ENCODE assay signal across 1 cellular context in the genomic region with DNA sequence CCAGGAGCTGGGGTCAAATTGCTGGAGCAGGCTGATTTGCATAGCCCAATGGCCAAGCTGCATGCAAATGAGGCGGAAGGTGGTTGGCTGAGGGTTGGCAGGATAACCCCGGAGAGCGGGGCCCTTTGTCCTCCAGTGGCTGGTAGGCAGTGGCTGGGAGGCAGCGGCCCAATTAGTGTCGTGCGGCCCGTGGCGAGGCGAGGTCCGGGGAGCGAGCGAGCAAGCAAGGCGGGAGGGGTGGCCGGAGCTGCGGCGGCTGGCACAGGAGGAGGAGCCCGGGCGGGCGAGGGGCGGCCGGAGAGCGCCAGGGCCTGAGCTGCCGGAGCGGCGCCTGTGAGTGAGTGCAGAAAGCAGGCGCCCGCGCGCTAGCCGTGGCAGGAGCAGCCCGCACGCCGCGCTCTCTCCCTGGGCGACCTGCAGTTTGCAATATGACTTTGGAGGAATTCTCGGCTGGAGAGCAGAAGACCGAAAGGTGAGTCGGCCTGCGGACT.
A peak's percentile ranks its signal among the peaks of the same experiment; 100 is the strongest.
TF ChIP-seq lines count a peak whose summit lies in the region.

GADD45A (plus strand) TSS at position 135 of the 491 bp plus-strand sequence; CDS start at position 429, 294 bp downstream.

TF ChIP-seq in K562, 482 proteins besides CTCF, POLR2A, EP300 and RAD21 (continued from another document and continues in another):
- TF ChIP-seq VEZF1 (CRISPR knock-in tag; IDR thresholded peaks at IDR 0.05) = peak; percentile 53; the same call in 1 of the 2 replicates
- TF ChIP-seq SP1 (CRISPR knock-in tag; IDR thresholded peaks at IDR 0.05) = peak; percentile 79
- no peak for TF ChIP-seq ETV1 (tag; conservative IDR thresholded peaks at IDR 0.05; ENCODE audit: low read depth)
- no peak for TF ChIP-seq ZNF780A (CRISPR knock-in tag; IDR thresholded peaks at IDR 0.05)
- no peak for TF ChIP-seq ZNF318 (IDR thresholded peaks at IDR 0.05; ENCODE audit: borderline replicate concordance in 1 of 2, low read depth in 1 of 2)
- no peak for TF ChIP-seq HDAC3 (IDR thresholded peaks at IDR 0.05; ENCODE audit: borderline replicate concordance, partially characterized antibody)
- peak; percentile 98 for TF ChIP-seq GTF2E2 (tag; IDR thresholded peaks at IDR 0.05)
- TF ChIP-seq, protein P1, sequence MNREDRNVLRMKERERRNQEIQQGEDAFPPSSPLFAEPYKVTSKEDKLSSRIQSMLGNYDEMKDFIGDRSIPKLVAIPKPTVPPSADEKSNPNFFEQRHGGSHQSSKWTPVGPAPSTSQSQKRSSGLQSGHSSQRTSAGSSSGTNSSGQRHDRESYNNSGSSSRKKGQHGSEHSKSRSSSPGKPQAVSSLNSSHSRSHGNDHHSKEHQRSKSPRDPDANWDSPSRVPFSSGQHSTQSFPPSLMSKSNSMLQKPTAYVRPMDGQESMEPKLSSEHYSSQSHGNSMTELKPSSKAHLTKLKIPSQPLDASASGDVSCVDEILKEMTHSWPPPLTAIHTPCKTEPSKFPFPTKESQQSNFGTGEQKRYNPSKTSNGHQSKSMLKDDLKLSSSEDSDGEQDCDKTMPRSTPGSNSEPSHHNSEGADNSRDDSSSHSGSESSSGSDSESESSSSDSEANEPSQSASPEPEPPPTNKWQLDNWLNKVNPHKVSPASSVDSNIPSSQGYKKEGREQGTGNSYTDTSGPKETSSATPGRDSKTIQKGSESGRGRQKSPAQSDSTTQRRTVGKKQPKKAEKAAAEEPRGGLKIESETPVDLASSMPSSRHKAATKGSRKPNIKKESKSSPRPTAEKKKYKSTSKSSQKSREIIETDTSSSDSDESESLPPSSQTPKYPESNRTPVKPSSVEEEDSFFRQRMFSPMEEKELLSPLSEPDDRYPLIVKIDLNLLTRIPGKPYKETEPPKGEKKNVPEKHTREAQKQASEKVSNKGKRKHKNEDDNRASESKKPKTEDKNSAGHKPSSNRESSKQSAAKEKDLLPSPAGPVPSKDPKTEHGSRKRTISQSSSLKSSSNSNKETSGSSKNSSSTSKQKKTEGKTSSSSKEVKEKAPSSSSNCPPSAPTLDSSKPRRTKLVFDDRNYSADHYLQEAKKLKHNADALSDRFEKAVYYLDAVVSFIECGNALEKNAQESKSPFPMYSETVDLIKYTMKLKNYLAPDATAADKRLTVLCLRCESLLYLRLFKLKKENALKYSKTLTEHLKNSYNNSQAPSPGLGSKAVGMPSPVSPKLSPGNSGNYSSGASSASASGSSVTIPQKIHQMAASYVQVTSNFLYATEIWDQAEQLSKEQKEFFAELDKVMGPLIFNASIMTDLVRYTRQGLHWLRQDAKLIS (CRISPR knock-in tag; IDR thresholded peaks at IDR 0.05) = peak; percentile 98
- peak; percentile 86 for TF ChIP-seq PRPF4 (IDR thresholded peaks at IDR 0.05; ENCODE audit: insufficient read depth, low read depth, low read length, poor library complexity, severe bottlenecking)
- TF ChIP-seq ERF (CRISPR knock-in tag; IDR thresholded peaks at IDR 0.05) = peak; percentile 68
- no peak for TF ChIP-seq ZHX1 (conservative IDR thresholded peaks at IDR 0.05; ENCODE audit: low read length)
- no peak for TF ChIP-seq ZKSCAN3 (CRISPR knock-in tag; IDR thresholded peaks at IDR 0.05)
- TF ChIP-seq MXI1 (IDR thresholded peaks at IDR 0.05; ENCODE audit: low read depth, low read length) = no peak
- TF ChIP-seq GMEB1 (CRISPR knock-in tag; IDR thresholded peaks at IDR 0.05) = no peak
- TF ChIP-seq ZNF445 (CRISPR knock-in tag; IDR thresholded peaks at IDR 0.05; ENCODE audit: low read depth) = no peak
- TF ChIP-seq PML (IDR thresholded peaks at IDR 0.05; ENCODE audit: low read length) = peak; percentile 90
- peak; percentile 13 for TF ChIP-seq RBM22 (IDR thresholded peaks at IDR 0.05; ENCODE audit: low read depth, low read length, poor library complexity, severe bottlenecking)
- no peak; the same call in 1 of the 2 replicates for TF ChIP-seq GABPA (tag; conservative IDR thresholded peaks at IDR 0.05; ENCODE audit: low read depth)
- TF ChIP-seq HCFC1 (IDR thresholded peaks at IDR 0.05; ENCODE audit: low read depth, low read length) = no peak
- TF ChIP-seq PREB (CRISPR knock-in tag; IDR thresholded peaks at IDR 0.05) = no peak
- no peak for TF ChIP-seq CREB5 (CRISPR knock-in tag; IDR thresholded peaks at IDR 0.05)
- TF ChIP-seq SMAD2 (IDR thresholded peaks at IDR 0.05; ENCODE audit: low read depth, low read length) = no peak
- TF ChIP-seq TEAD1 (CRISPR knock-in tag; IDR thresholded peaks at IDR 0.05) = peak in 1 of 2 experiments; percentile 58; a peak in 1 of 4 replicates
- TF ChIP-seq SMARCE1 (IDR thresholded peaks at IDR 0.05) = no peak
- TF ChIP-seq ZNF717 (CRISPR knock-in tag; IDR thresholded peaks at IDR 0.05) = 0 out of 2 replicates have a peak, but pooled peaks have one; percentile 17
- TF ChIP-seq GTF2F1 (IDR thresholded peaks at IDR 0.05; ENCODE audit: low read depth, low read length) = peak; percentile 92
- peak; percentile 79 for TF ChIP-seq NEUROD1 (IDR thresholded peaks at IDR 0.05; ENCODE audit: borderline replicate concordance, low read depth, low read length, partially characterized antibody)
- no peak for TF ChIP-seq SP2 (IDR thresholded peaks at IDR 0.05; ENCODE audit: extremely low read depth, low read depth, low read length, poor library complexity, severe bottlenecking)
- no peak for TF ChIP-seq ZNF311 (CRISPR knock-in tag; IDR thresholded peaks at IDR 0.05)
